Comparison of ENCODE assay signal across 15 cellular contexts in genomic region chrX:39016551-39016950, GRCh38.
"Had no signal": no experiment of that assay in that cellular context is flagged by ENCODE, and none has a peak within 500 bp of the region (broad histone marks: within the 10 kb centered on the region; RNA-seq: fewer than 3 reads in every experiment).

No MANE protein-coding gene starts in this region.

- H3K36me3 Mint-ChIP-seq: activated naive CD8-positive, alpha-beta T cell; immature natural killer cell; memory B cell had no signal

- H3K27me3 Mint-ChIP-seq: activated CD4-positive, alpha-beta T cell treated with anti-CD3 and anti-CD28 coated beads for 36 hours; activated naive CD8-positive, alpha-beta T cell; memory B cell had no signal

- H3K4me3 ChIP-seq: psoas muscle, sigmoid colon, uterus had no signal

- H3K4me3 Mint-ChIP-seq: activated CD4-positive, alpha-beta T cell treated with anti-CD3 and anti-CD28 coated beads for 36 hours; activated naive CD8-positive, alpha-beta T cell; immature natural killer cell; memory B cell; T-helper 1 cell treated with Interleukin-12 subunit alpha and Interleukin-12 subunit beta and Interleukin-4 antibody, amounts not matched to agents 30 μg/mL and 1 μg/mL, for 36 hours had no signal

- ATAC-seq: activated CD4-positive, alpha-beta T cell treated with anti-CD3 and anti-CD28 coated beads for 36 hours; left cardiac atrium; psoas muscle had no signal

- H3K4me1 ChIP-seq: psoas muscle, uterus had no signal

- H3K27me3 ChIP-seq: sigmoid colon, uterus had no signal

- H3K27ac ChIP-seq: psoas muscle, sigmoid colon, uterus had no signal

- H3K27ac Mint-ChIP-seq: activated CD4-positive, alpha-beta T cell treated with anti-CD3 and anti-CD28 coated beads for 36 hours; activated naive CD8-positive, alpha-beta T cell; immature natural killer cell; memory B cell; T-helper 1 cell treated with Interleukin-12 subunit alpha and Interleukin-12 subunit beta and Interleukin-4 antibody, amounts not matched to agents 30 μg/mL and 1 μg/mL, for 36 hours had no signal

- H3K4me1 Mint-ChIP-seq: activated CD4-positive, alpha-beta T cell treated with anti-CD3 and anti-CD28 coated beads for 36 hours; immature natural killer cell had no signal

- H3K9me3 ChIP-seq: psoas muscle, sigmoid colon, uterus had no signal

- H3K9me3 Mint-ChIP-seq: immature natural killer cell; memory B cell; T-helper 1 cell treated with Interleukin-12 subunit alpha and Interleukin-12 subunit beta and Interleukin-4 antibody, amounts not matched to agents 30 μg/mL and 1 μg/mL, for 36 hours had no signal

- H3K36me3 ChIP-seq: sigmoid colon, uterus had no signal

- DNase-seq: activated CD4-positive, alpha-beta T cell treated with anti-CD3 and anti-CD28 coated beads for 36 hours; activated CD8-positive, alpha-beta memory T cell treated with anti-CD3 and anti-CD28 coated beads, Interleukin-2, amount 50 U/mL, for 48 hours; activated gamma-delta T cell treated with Interleukin-2 at 50 U/mL for 16 hours; amniotic stem cell; caudate nucleus; foreskin fibroblast; immature natural killer cell; left cardiac atrium; psoas muscle; sigmoid colon; stimulated activated CD4-positive, alpha-beta T cell treated with anti-CD3 and anti-CD28 coated beads, Interleukin-1b, Interleukin-23, amount 100 ng/mL, for 48 hours; uterus had no signal
